17 cellular contexts compared by ENCODE assay signal in the genomic region with DNA sequence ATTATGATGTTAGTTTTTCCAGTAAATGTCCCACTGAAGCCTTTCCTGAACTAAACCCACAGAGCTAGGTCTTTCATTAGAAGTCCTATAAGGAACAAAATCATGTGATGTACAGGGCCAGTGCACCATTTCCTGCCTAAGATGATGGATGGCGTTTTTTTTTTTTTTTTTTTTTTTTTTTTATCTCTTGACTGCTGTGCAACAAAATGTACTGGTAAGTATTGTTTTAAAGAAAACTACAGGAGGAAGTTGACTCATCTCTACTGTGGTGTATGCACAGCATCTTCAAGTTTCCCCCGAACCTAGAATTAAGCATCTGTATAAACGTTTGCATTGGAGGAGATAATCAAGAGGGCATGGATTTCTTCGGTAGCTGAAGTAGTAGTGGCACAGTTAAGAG.
DNase-seq lines count a peak whose midpoint lies in the region; ATAC-seq, FAIRE-seq and TF ChIP-seq lines count a peak whose summit lies in the region.
"Had no signal": no experiment of that assay in that cellular context is flagged by ENCODE, and none has a peak within 500 bp of the region (broad histone marks: within the 10 kb centered on the region; RNA-seq: fewer than 3 reads in every experiment).

No MANE protein-coding gene starts in this region.

- no peak overlapping the region for H3K4me3 ChIP-seq in GM12878
- no peak overlapping the region for H3K4me3 ChIP-seq in CD4-positive, alpha-beta memory T cell (ENCODE audit: low read length in 2 of 2)
- H3K4me3 ChIP-seq: psoas muscle, upper lobe of right lung had no signal

- H3K9ac ChIP-seq in GM12878 (ENCODE audit: control insufficient read depth, insufficient read depth, low read length) = no peak overlapping the region

- TF ChIP-seq CTCF in GM12878 (IDR thresholded peaks at IDR 0.05 in 2 of 3, conservative IDR thresholded peaks at IDR 0.05 in 1 of 3; ENCODE audit: control insufficient read depth in 2 of 3, extremely low read depth in 1 of 3, insufficient read depth in 1 of 3, low read depth in 3 of 3, low read length in 3 of 3) = no peak
- no peak for TF ChIP-seq CTCF in osteocyte (IDR thresholded peaks at IDR 0.05)

- no peaks in the 10 kb centered on the region for H3K4me1 ChIP-seq in GM12878 (ENCODE audit: control insufficient read depth, insufficient read depth, low read length)
- no peaks in the 10 kb centered on the region for H3K4me1 ChIP-seq in CD4-positive, alpha-beta memory T cell (ENCODE audit: insufficient read depth, low read length)
- H3K4me1 ChIP-seq: psoas muscle, upper lobe of right lung had no signal

- H3K27me3 Mint-ChIP-seq in activated T-cell treated with anti-CD3 and anti-CD28 coated beads, Interleukin-2, amount 50 U/mL, for 72 hours (ENCODE audit: low read depth) = no peaks in the 10 kb centered on the region
- no peaks in the 10 kb centered on the region for H3K27me3 Mint-ChIP-seq in osteocyte (ENCODE audit: unreplicated experiment)
- no peaks in the 10 kb centered on the region for H3K27me3 Mint-ChIP-seq in CD4-positive, alpha-beta memory T cell
- H3K27me3 Mint-ChIP-seq: activated B cell treated with CpG ODN at 0.5 μM for 24 hours; activated T-cell treated with anti-CD3 and anti-CD28 coated beads, Interleukin-2, amount 50 U/mL, for 24 hours had no signal

- peaks cover 10% of the 10 kb centered on the region for H3K4me1 Mint-ChIP-seq in activated T-cell treated with anti-CD3 and anti-CD28 coated beads, Interleukin-2, amount 50 U/mL, for 72 hours (ENCODE audit: low read depth)
- peaks cover 22% of the 10 kb centered on the region for H3K4me1 Mint-ChIP-seq in osteocyte (ENCODE audit: unreplicated experiment)
- peaks cover 0 to 2% (median 0%) of the 10 kb centered on the region in 4 donors for H3K4me1 Mint-ChIP-seq in CD4-positive, alpha-beta memory T cell
- H3K4me1 Mint-ChIP-seq: activated B cell treated with CpG ODN at 0.5 μM for 24 hours had no signal

- in situ Hi-C loops in GM12878 (cut with MboI) (no loop called here), G401 (cut with HindIII; ENCODE audit: low sequenced_read_pairs) (no loop called here)

- DNase-seq in activated T-cell treated with anti-CD3 and anti-CD28 coated beads, Interleukin-2, amount 50 U/mL, for 72 hours = no peak
- DNase-seq in activated T-cell treated with anti-CD3 and anti-CD28 coated beads, Interleukin-2, amount 50 U/mL, for 1 hour = no peak
- DNase-seq in NCI-H226 (peak; percentile 36), GM12878 (ENCODE audit: low read depth, low spot score) (no peak), osteocyte (ENCODE audit: extremely low spot score, unreplicated experiment) (no peak), G401 (ENCODE audit: low spot score) (no peak)
- no peak for DNase-seq in CD4-positive, alpha-beta memory T cell
- DNase-seq: ACHN; activated B cell treated with CpG ODN at 0.5 μM for 24 hours; activated T-cell treated with anti-CD3 and anti-CD28 coated beads, Interleukin-2, amount 50 U/mL, for 24 hours; anterior cingulate cortex; DMS 273 treated with DMSO at 0.1 percent for 48 hours; kidney glomerular epithelial cell; NCI-H524; psoas muscle; upper lobe of right lung had no signal

- ATAC-seq in activated T-cell treated with anti-CD3 and anti-CD28 coated beads, Interleukin-2, amount 50 U/mL, for 72 hours (replicated peaks in 1 of 2) = peak; percentile 85 to 86
- ATAC-seq in GM12878 (peak; percentile 40), HG02610 (IDR thresholded peaks at IDR 0.05; ENCODE audit: unreplicated experiment) (no peak)
- ATAC-seq: psoas muscle, upper lobe of right lung had no signal

- H3K9me3 ChIP-seq in GM12878 (replicated peaks; ENCODE audit: control insufficient read depth, insufficient read depth, low read length) = no peaks in the 10 kb centered on the region
- H3K9me3 ChIP-seq in CD4-positive, alpha-beta memory T cell (ENCODE audit: control insufficient read depth in 1 of 2, low read length in 2 of 2) = no peaks in the 10 kb centered on the region
- H3K9me3 ChIP-seq: psoas muscle, upper lobe of right lung had no signal

- no peaks in the 10 kb centered on the region for H3K79me2 ChIP-seq in GM12878 (ENCODE audit: control insufficient read depth, insufficient read depth, low read length)

- H3K4me2 ChIP-seq in GM12878 (ENCODE audit: control insufficient read depth, insufficient read depth) = no peak overlapping the region

- POLR2A ChIA-PET in GM12878 (lab: Charles Lee) = no interaction called here
- POLR2A ChIA-PET in CD4-positive, alpha-beta memory T cell (lab: Charles Lee; ENCODE audit: partially characterized antibody) = no interaction called here

- H3K27ac Mint-ChIP-seq in activated T-cell treated with anti-CD3 and anti-CD28 coated beads, Interleukin-2, amount 50 U/mL, for 72 hours = no peak overlapping the region
- peak overlapping the region; percentile 1 for H3K27ac Mint-ChIP-seq in osteocyte (ENCODE audit: unreplicated experiment)
- H3K27ac Mint-ChIP-seq in CD4-positive, alpha-beta memory T cell = peak overlapping the region in 1 of 7 donors; percentile 10
- H3K27ac Mint-ChIP-seq: activated B cell treated with CpG ODN at 0.5 μM for 24 hours; activated T-cell treated with anti-CD3 and anti-CD28 coated beads, Interleukin-2, amount 50 U/mL, for 24 hours had no signal

- CTCF ChIA-PET in GM12878 (lab: Yijun Ruan, JAX) = interaction anchor here (1.0 to 1.2 kb wide), 2 partner anchors 21 to 1339 kb away, joined by 3 read pairs; no protein-coding TSS in a partner anchor
- CTCF ChIA-PET in CD4-positive, alpha-beta memory T cell (lab: Charles Lee; ENCODE audit: partially characterized antibody) = no interaction called here

- H2AFZ ChIP-seq in GM12878 (ENCODE audit: control insufficient read depth, low read depth, low read length) = no peak overlapping the region

- intact Hi-C loops in GM12878 (cut with micrococcal nuclease; ENCODE audit: unreplicated experiment) = no loop called here
- intact Hi-C loops in CD4-positive, alpha-beta memory T cell (cut with micrococcal nuclease) = no loop called here

- no TSS peak for BruUV-seq in GM12878 (replicated peaks; lab: Mats Ljungman, UMichigan)

- SMC1A ChIA-PET in GM12878 (lab: Charles Lee; ENCODE audit: uncharacterized antibody, unreplicated experiment) = interaction anchor here (0.5 to 1.1 kb wide), 3 partner anchors 9 to 127 kb away, joined by 3 read pairs; no protein-coding TSS in a partner anchor

- H3K4me3 Mint-ChIP-seq in activated T-cell treated with anti-CD3 and anti-CD28 coated beads, Interleukin-2, amount 50 U/mL, for 72 hours = no peak overlapping the region
- H3K4me3 Mint-ChIP-seq in osteocyte (ENCODE audit: unreplicated experiment) = no peak overlapping the region
- H3K4me3 Mint-ChIP-seq in CD4-positive, alpha-beta memory T cell = no peak overlapping the region
- H3K4me3 Mint-ChIP-seq: activated B cell treated with CpG ODN at 0.5 μM for 24 hours; activated T-cell treated with anti-CD3 and anti-CD28 coated beads, Interleukin-2, amount 50 U/mL, for 24 hours had no signal

- H3K9me3 Mint-ChIP-seq in activated T-cell treated with anti-CD3 and anti-CD28 coated beads, Interleukin-2, amount 50 U/mL, for 72 hours = no peaks in the 10 kb centered on the region
- no peaks in the 10 kb centered on the region for H3K9me3 Mint-ChIP-seq in osteocyte (ENCODE audit: unreplicated experiment)
- peaks cover 0 to 5% (median 0%) of the 10 kb centered on the region in 8 donors for H3K9me3 Mint-ChIP-seq in CD4-positive, alpha-beta memory T cell
- H3K9me3 Mint-ChIP-seq: activated B cell treated with CpG ODN at 0.5 μM for 24 hours; activated T-cell treated with anti-CD3 and anti-CD28 coated beads, Interleukin-2, amount 50 U/mL, for 24 hours had no signal

- no peak for TF ChIP-seq EP300 in GM12878 (IDR thresholded peaks at IDR 0.05; ENCODE audit: borderline replicate concordance in 1 of 2, control insufficient read depth in 1 of 2, low read depth in 2 of 2, low read length in 2 of 2)

- TF ChIP-seq POLR2A in GM12878 (IDR thresholded peaks at IDR 0.05; ENCODE audit: low read depth, low read length) = no peak

- no peaks in the 10 kb centered on the region for H3K27me3 ChIP-seq in GM12878 (replicated peaks in 1 of 2; ENCODE audit: control insufficient read depth in 2 of 2, insufficient read depth in 2 of 2, low read length in 1 of 2)
- H3K27me3 ChIP-seq in CD4-positive, alpha-beta memory T cell (ENCODE audit: insufficient read depth, low read length) = no peaks in the 10 kb centered on the region
- H3K27me3 ChIP-seq: upper lobe of right lung had no signal

- no peak for TF ChIP-seq RAD21 in GM12878 (IDR thresholded peaks at IDR 0.05; ENCODE audit: insufficient read depth, low read depth, low read length)

- FAIRE-seq in GM12878 (lab: Jason Lieb, UNC) = peak; percentile 31

- no peaks in the 10 kb centered on the region for H4K20me1 ChIP-seq in GM12878 (ENCODE audit: control insufficient read depth, insufficient read depth)

- RAD21 ChIA-PET in GM12878 (lab: Charles Lee; ENCODE audit: unreplicated experiment) = no interaction called here

- H3K27ac ChIP-seq in GM12878 (ENCODE audit: control insufficient read depth, insufficient read depth) = no peak overlapping the region
- no peak overlapping the region for H3K27ac ChIP-seq in CD4-positive, alpha-beta memory T cell (ENCODE audit: low read depth, low read length)
- H3K27ac ChIP-seq: psoas muscle, upper lobe of right lung had no signal

- H3K36me3 ChIP-seq in GM12878 (ENCODE audit: control insufficient read depth in 2 of 2, insufficient read depth in 2 of 2, low read length in 1 of 2) = no peaks in the 10 kb centered on the region
- no peaks in the 10 kb centered on the region for H3K36me3 ChIP-seq in CD4-positive, alpha-beta memory T cell (ENCODE audit: insufficient read depth, low read length)
- H3K36me3 ChIP-seq: upper lobe of right lung had no signal

- 9% methylated on average over 4 of the region's 4 CpGs for WGBS in GM12878 (ENCODE audit: insufficient coverage, insufficient replicate concordance, low lambda C conversion rate, missing lambda C conversion rate)

- peaks cover 0 to under 1% of the 10 kb centered on the region in 2 donors for H3K36me3 Mint-ChIP-seq in activated T-cell treated with anti-CD3 and anti-CD28 coated beads, Interleukin-2, amount 50 U/mL, for 72 hours (ENCODE audit: insufficient read depth in 2 of 2)
- H3K36me3 Mint-ChIP-seq in osteocyte (ENCODE audit: unreplicated experiment) = peaks cover 3% of the 10 kb centered on the region
- H3K36me3 Mint-ChIP-seq in CD4-positive, alpha-beta memory T cell = no peaks in the 10 kb centered on the region

TF ChIP-seq in GM12878, 131 proteins besides CTCF, POLR2A, EP300 and RAD21 (continues in another document):
- TF ChIP-seq SUPT20H (IDR thresholded peaks at IDR 0.05; ENCODE audit: borderline replicate concordance, control insufficient read depth, low read depth, low read length) = no peak
- no peak for TF ChIP-seq EZH2 (IDR thresholded peaks at IDR 0.05; ENCODE audit: borderline replicate concordance, control insufficient read depth, low read depth, low read length)
- TF ChIP-seq ETV6 (conservative IDR thresholded peaks at IDR 0.05 in 1 of 2, IDR thresholded peaks at IDR 0.05 in 1 of 2; ENCODE audit: borderline replicate concordance in 1 of 2, low read depth in 1 of 2) = no peak
- no peak for TF ChIP-seq POU2F2 (IDR thresholded peaks at IDR 0.05; ENCODE audit: borderline replicate concordance, low read depth, low read length)
- no peak for TF ChIP-seq ZNF207 (IDR thresholded peaks at IDR 0.05; ENCODE audit: borderline replicate concordance)
- TF ChIP-seq MTA2 (IDR thresholded peaks at IDR 0.05; ENCODE audit: low read depth) = no peak
